ENCODE assay signal across 9 cellular contexts in the genomic region with DNA sequence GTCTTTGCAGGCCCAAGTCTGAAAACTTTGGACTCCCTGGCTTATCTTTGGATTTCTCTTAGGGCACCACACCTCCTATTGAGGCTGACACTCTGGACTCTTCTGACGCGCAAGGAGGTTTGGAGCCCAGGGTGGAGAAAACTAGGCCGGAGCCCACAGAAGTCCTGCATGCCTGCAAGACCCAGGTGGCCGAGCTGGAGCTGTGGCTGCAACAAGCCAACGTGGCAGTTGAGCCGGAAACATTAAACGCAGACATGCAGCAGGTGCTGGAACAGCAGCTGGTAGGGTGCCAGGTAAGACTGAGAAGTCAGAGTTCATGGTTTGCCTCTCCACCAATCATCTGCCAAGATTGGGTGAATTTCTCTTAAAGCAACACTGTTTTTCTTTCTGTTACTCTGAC.
DNase-seq lines count a peak whose midpoint lies in the region; TF ChIP-seq lines count a peak whose summit lies in the region.
"Had no signal": no experiment of that assay in that cellular context is flagged by ENCODE, and none has a peak within 500 bp of the region (broad histone marks: within the 10 kb centered on the region; RNA-seq: fewer than 3 reads in every experiment).

No MANE protein-coding gene starts in this region.

- no peak overlapping the region for H3K4me3 Mint-ChIP-seq in progenitor cell of endocrine pancreas (ENCODE audit: low read depth)

- no peaks in the 10 kb centered on the region for H3K27me3 Mint-ChIP-seq in progenitor cell of endocrine pancreas

- no peaks in the 10 kb centered on the region for H3K9me3 Mint-ChIP-seq in progenitor cell of endocrine pancreas (ENCODE audit: low read depth)

- H3K4me1 Mint-ChIP-seq in progenitor cell of endocrine pancreas (ENCODE audit: low read depth): no peaks in the 10 kb centered on the region

- H3K4me3 ChIP-seq in epithelial cell of esophagus (ENCODE audit: low read length): peak overlapping the region; percentile 17

- H3K36me3 Mint-ChIP-seq in progenitor cell of endocrine pancreas (ENCODE audit: insufficient read depth): peaks cover 12% of the 10 kb centered on the region

- peak; percentile 38 for DNase-seq in DMS79 treated with DMSO at 0.1 percent for 48 hours (lab: John Stamatoyannopoulos, UW)
- DNase-seq in NCI-H2107 treated with DMSO at 0.1 percent for 48 hours (lab: John Stamatoyannopoulos, UW; ENCODE audit: unreplicated experiment): peak; percentile 90
- no peak for DNase-seq in epithelial cell of esophagus (ENCODE audit: low read depth)
- no peak for DNase-seq in progenitor cell of endocrine pancreas (ENCODE audit: low spot score, unreplicated experiment)
- DNase-seq in NCI-H226: no peak
- DNase-seq in SK-N-DZ (ENCODE audit: low spot score): no peak
- no peak for DNase-seq in GM19240 (ENCODE audit: insufficient read length, low spot score)
- no peak for DNase-seq in GM10266 (ENCODE audit: extremely low spot score)
- DNase-seq: activated effector memory CD4-positive, alpha-beta T cell treated with anti-CD3 and anti-CD28 coated beads, Interleukin-2, amount 50 U/mL, for 16 hours had no signal

- H3K27ac Mint-ChIP-seq in progenitor cell of endocrine pancreas: peak overlapping the region; percentile 21

- TF ChIP-seq CTCF in epithelial cell of esophagus (IDR thresholded peaks at IDR 0.05; ENCODE audit: insufficient read depth, low read depth, low read length, missing control alignments): no peak
- TF ChIP-seq CTCF in progenitor cell of endocrine pancreas (IDR thresholded peaks at IDR 0.05; ENCODE audit: unreplicated experiment): no peak
- no peak for TF ChIP-seq CTCF in GM10266 (IDR thresholded peaks at IDR 0.05; ENCODE audit: control insufficient read depth, insufficient read depth, low read depth, missing control alignments)

Comparison
In these comparisons a context has a peak if more than half of its experiments do, and no peak if none do; other contexts are left out.
1. DNase-seq: peak in DMS79 treated with DMSO at 0.1 percent for 48 hours (single experiment) and NCI-H2107 treated with DMSO at 0.1 percent for 48 hours (single experiment); none in epithelial cell of esophagus (single experiment), progenitor cell of endocrine pancreas (single experiment), NCI-H226 (single experiment), SK-N-DZ (single experiment), GM19240 (single experiment) and GM10266 (single experiment).